Comparison of ENCODE assay signal across 29 cellular contexts in the genomic region with DNA sequence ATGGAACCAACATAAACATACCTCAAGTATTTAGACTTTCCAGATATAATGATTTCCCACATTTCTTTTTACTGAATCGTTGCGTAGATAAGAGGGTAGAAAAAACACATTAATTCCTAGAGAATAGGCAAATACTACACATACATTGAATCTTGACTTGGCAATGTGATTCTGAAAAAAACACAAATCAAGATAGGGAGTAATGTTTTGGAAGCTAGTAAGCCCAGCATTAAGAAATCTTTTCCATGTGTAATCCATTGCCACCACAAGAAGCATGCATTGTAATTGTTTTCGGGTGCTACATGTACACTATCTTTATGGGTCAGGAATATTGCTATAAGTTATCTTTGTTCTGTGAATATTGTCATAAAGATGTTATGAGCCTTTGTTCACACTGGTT.
"Had no signal": no experiment of that assay in that cellular context is flagged by ENCODE, and none has a peak within 500 bp of the region (broad histone marks: within the 10 kb centered on the region; RNA-seq: fewer than 3 reads in every experiment).

No MANE protein-coding gene starts in this region.

- ATAC-seq: activated CD8-positive, alpha-beta memory T cell treated with anti-CD3 and anti-CD28 coated beads, Interleukin-2, amount 10 ng/mL, durations not matched to agents 7 days and 5 days; activated CD8-positive, alpha-beta T cell treated with anti-CD3 and anti-CD28 coated beads, Interleukin-2, amount 10 ng/mL, durations not matched to agents 7 days and 5 days; activated naive CD8-positive, alpha-beta T cell treated with anti-CD3 and anti-CD28 coated beads, Interleukin-2, amount 50 U/mL, for 24 hours; body of pancreas had no signal

- H3K9me3 ChIP-seq: body of pancreas, breast epithelium had no signal

- H3K27me3 ChIP-seq: body of pancreas, brain microvascular endothelial cell, breast epithelium had no signal

- H3K4me1 ChIP-seq: body of pancreas, breast epithelium had no signal

- H3K4me3 ChIP-seq: body of pancreas, breast epithelium had no signal

- DNase-seq: activated B cell treated with CpG ODN at 0.5 μM for 24 hours; activated CD4-positive, alpha-beta memory T cell treated with anti-CD3 and anti-CD28 coated beads, Interleukin-2, amount 10 ng/mL, durations not matched to agents 7 days and 5 days; activated CD4-positive, alpha-beta T cell treated with anti-CD3 and anti-CD28 coated beads for 4 hours; activated CD4-positive, alpha-beta T cell treated with anti-CD3 and anti-CD28 coated beads, Interleukin-2, amount 10 ng/mL, durations not matched to agents 7 days and 5 days; activated CD4-positive, alpha-beta T cell treated with anti-CD3 and anti-CD28 coated beads, Interleukin-2, amount 50 U/mL, for 48 hours; activated CD4-positive, CD25-positive, alpha-beta regulatory T cell treated with anti-CD3 and anti-CD28 coated beads, Interleukin-2, amount 50 U/mL, for 72 hours; activated CD8-positive, alpha-beta memory T cell treated with anti-CD3 and anti-CD28 coated beads for 24 hours; activated CD8-positive, alpha-beta memory T cell treated with anti-CD3 and anti-CD28 coated beads, Interleukin-2, amount 10 ng/mL, durations not matched to agents 7 days and 5 days; activated CD8-positive, alpha-beta memory T cell treated with anti-CD3 and anti-CD28 coated beads, Interleukin-2, amount 50 U/mL, for 48 hours; activated CD8-positive, alpha-beta T cell treated with anti-CD3 and anti-CD28 coated beads, Interleukin-2, amount 10 ng/mL, durations not matched to agents 7 days and 5 days; activated effector memory CD4-positive, alpha-beta T cell treated with Interleukin-2 at 50 U/mL for 16 hours; activated gamma-delta T cell; activated naive CD4-positive, alpha-beta T cell treated with anti-CD3 and anti-CD28 coated beads, Interleukin-2, amount 10 ng/mL, durations not matched to agents 7 days and 5 days; activated naive CD4-positive, alpha-beta T cell treated with Interleukin-2 at 50 U/mL for 16 hours; activated naive CD8-positive, alpha-beta T cell treated with anti-CD3 and anti-CD28 coated beads, Interleukin-2, amount 10 ng/mL, durations not matched to agents 7 days and 5 days; activated naive CD8-positive, alpha-beta T cell treated with anti-CD3 and anti-CD28 coated beads, Interleukin-2, amount 50 U/mL, for 24 hours; activated T-cell treated with anti-CD3 and anti-CD28 coated beads, Interleukin-2, amount 50 U/mL, for 24 hours; activated T-cell treated with anti-CD3 and anti-CD28 coated beads, Interleukin-2, amount 50 U/mL, for 48 hours; amniotic stem cell; aorta; body of pancreas; brain microvascular endothelial cell; central memory CD4-positive, alpha-beta T cell; SW 1271; T-helper 1 cell; T-helper 2 cell; T-helper 9 cell had no signal

- H3K27ac ChIP-seq: body of pancreas, brain microvascular endothelial cell, breast epithelium, VCaP had no signal

- H3K36me3 ChIP-seq: brain microvascular endothelial cell, breast epithelium had no signal
